Comparison of ENCODE assay signal across 1 cellular context in the genomic region with DNA sequence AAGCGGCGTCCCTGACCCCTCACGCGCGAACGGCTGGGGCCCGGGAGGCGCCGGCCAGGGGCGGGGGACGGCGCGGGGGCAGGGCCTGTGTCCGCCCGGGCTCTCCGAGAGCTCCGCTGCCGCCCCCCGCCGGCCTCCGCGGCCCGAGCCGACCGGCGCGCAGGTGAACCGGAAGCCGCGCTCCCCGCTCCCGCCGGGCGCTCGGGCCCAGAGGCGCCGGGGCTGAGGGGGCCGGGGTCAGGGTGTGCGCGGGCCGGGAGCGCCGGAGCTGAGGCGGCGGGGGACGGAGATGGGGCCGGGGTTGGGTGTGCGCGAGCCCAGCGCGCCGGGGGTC.
TF ChIP-seq lines count a peak whose summit lies in the region.

No MANE protein-coding gene starts in this region.

TF ChIP-seq in K562, 482 proteins besides CTCF, POLR2A, EP300 and RAD21 (continued from another document):
- TF ChIP-seq, protein P1, sequence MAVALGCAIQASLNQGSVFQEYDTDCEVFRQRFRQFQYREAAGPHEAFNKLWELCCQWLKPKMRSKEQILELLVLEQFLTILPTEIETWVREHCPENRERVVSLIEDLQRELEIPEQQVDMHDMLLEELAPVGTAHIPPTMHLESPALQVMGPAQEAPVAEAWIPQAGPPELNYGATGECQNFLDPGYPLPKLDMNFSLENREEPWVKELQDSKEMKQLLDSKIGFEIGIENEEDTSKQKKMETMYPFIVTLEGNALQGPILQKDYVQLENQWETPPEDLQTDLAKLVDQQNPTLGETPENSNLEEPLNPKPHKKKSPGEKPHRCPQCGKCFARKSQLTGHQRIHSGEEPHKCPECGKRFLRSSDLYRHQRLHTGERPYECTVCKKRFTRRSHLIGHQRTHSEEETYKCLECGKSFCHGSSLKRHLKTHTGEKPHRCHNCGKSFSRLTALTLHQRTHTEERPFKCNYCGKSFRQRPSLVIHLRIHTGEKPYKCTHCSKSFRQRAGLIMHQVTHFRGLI (CRISPR knock-in tag; IDR thresholded peaks at IDR 0.05): no peak
